Comparison of ENCODE assay signal across 34 cellular contexts in the genomic region with DNA sequence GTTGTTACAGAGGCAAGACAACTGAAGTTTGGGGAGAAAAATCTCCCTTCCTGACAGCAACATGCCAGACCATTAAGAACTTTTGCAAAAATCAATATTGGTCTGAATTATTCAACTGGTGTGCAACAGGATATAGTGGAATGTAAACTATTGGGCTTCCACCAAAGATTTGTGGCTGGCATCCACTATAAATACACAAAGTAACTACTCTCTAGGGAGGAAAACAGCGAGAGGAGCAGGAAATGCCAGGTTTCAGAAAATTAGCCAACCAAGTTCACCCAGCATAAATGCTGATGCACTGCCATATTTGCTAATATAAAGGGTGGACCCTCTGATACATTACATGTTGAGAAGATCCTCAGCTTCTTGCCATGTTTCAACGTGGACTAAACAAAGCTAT.
DNase-seq lines count a peak whose midpoint lies in the region; ATAC-seq and TF ChIP-seq lines count a peak whose summit lies in the region.
"Had no signal": no experiment of that assay in that cellular context is flagged by ENCODE, and none has a peak within 500 bp of the region (broad histone marks: within the 10 kb centered on the region; RNA-seq: fewer than 3 reads in every experiment).

No MANE protein-coding gene starts in this region.

- ATAC-seq in GM19328 (IDR thresholded peaks at IDR 0.05; ENCODE audit: unreplicated experiment) (no peak), GM21360 (IDR thresholded peaks at IDR 0.05; ENCODE audit: unreplicated experiment) (no peak)
- ATAC-seq: activated CD8-positive, alpha-beta memory T cell treated with anti-CD3 and anti-CD28 coated beads, Interleukin-2, amount 10 ng/mL, durations not matched to agents 7 days and 5 days; left colon; mucosa of descending colon; natural killer cell; SK-N-SH treated with all-trans-retinoic acid at 6 μM for 48 hours; stimulated activated effector memory CD8-positive, alpha-beta T cell treated with anti-CD3 and anti-CD28 coated beads, Interleukin-12 subunit alpha, Interleukin-12 subunit beta, amount 100 ng/mL, for 72 hours had no signal

- H3K36me3 Mint-ChIP-seq in Caco-2 (ENCODE audit: insufficient read depth, unreplicated experiment) = no peaks in the 10 kb centered on the region
- H3K36me3 Mint-ChIP-seq: activated CD8-positive, alpha-beta memory T cell treated with anti-CD3 and anti-CD28 coated beads, Interleukin-2, amount 10 ng/mL, durations not matched to agents 7 days and 5 days; activated naive CD8-positive, alpha-beta T cell treated with anti-CD3 and anti-CD28 coated beads, Interleukin-2, amount 10 ng/mL, durations not matched to agents 7 days and 5 days; immature natural killer cell; natural killer cell; stimulated activated effector memory CD8-positive, alpha-beta T cell treated with anti-CD3 and anti-CD28 coated beads, Interleukin-12 subunit alpha, Interleukin-12 subunit beta, amount 100 ng/mL, for 72 hours had no signal

- intact Hi-C loops in Caco-2 (cut with micrococcal nuclease; ENCODE audit: unreplicated experiment) = no loop called here

- H3K36me3 ChIP-seq in GM23248 (ENCODE audit: low read depth) (no peaks in the 10 kb centered on the region), Caco-2 (ENCODE audit: control insufficient read depth, insufficient read depth, low read length) (no peaks in the 10 kb centered on the region)
- H3K36me3 ChIP-seq: ascending aorta, esophagus squamous epithelium, sigmoid colon, transverse colon had no signal

- POLR2A ChIA-PET in Caco-2 (lab: Charles Lee) = no interaction called here

- no peak overlapping the region for H2AFZ ChIP-seq in GM23248

- H3K4me3 Mint-ChIP-seq in Caco-2 (ENCODE audit: unreplicated experiment) = no peak overlapping the region
- H3K4me3 Mint-ChIP-seq: activated CD8-positive, alpha-beta memory T cell treated with anti-CD3 and anti-CD28 coated beads, Interleukin-2, amount 10 ng/mL, durations not matched to agents 7 days and 5 days; activated naive CD8-positive, alpha-beta T cell treated with anti-CD3 and anti-CD28 coated beads, Interleukin-2, amount 10 ng/mL, durations not matched to agents 7 days and 5 days; immature natural killer cell; natural killer cell; stimulated activated effector memory CD8-positive, alpha-beta T cell treated with anti-CD3 and anti-CD28 coated beads, Interleukin-12 subunit alpha, Interleukin-12 subunit beta, amount 100 ng/mL, for 72 hours; T-helper 1 cell treated with Interleukin-12 subunit alpha and Interleukin-12 subunit beta and Interleukin-4 antibody, amounts not matched to agents 30 μg/mL and 1 μg/mL, for 36 hours had no signal

- H3K9me2 ChIP-seq in GM23248 (ENCODE audit: insufficient read depth) = no peaks in the 10 kb centered on the region

- H3K9me3 Mint-ChIP-seq in Caco-2 (ENCODE audit: unreplicated experiment) = no peaks in the 10 kb centered on the region
- H3K9me3 Mint-ChIP-seq: activated naive CD8-positive, alpha-beta T cell treated with anti-CD3 and anti-CD28 coated beads, Interleukin-2, amount 10 ng/mL, durations not matched to agents 7 days and 5 days; T-helper 1 cell treated with Interleukin-12 subunit alpha and Interleukin-12 subunit beta and Interleukin-4 antibody, amounts not matched to agents 30 μg/mL and 1 μg/mL, for 36 hours had no signal

- H3F3A ChIP-seq in GM23248 (ENCODE audit: insufficient read depth) = no peaks in the 10 kb centered on the region

- H4K20me1 ChIP-seq in GM23248 (ENCODE audit: insufficient read depth) = no peaks in the 10 kb centered on the region

- TF ChIP-seq CTCF in astrocyte of the cerebellum (IDR thresholded peaks at IDR 0.05; ENCODE audit: low read depth, low read length, missing control alignments) = no peak
- no peak for TF ChIP-seq CTCF in fibroblast of pulmonary artery (IDR thresholded peaks at IDR 0.05; ENCODE audit: low read length, missing control alignments)
- no peak for TF ChIP-seq CTCF in Caco-2 (IDR thresholded peaks at IDR 0.05; ENCODE audit: insufficient read depth in 1 of 2, low read depth in 1 of 2, low read length in 1 of 2, severe bottlenecking in 1 of 2, unreplicated experiment in 1 of 2)

- H3K27ac Mint-ChIP-seq in Caco-2 (ENCODE audit: unreplicated experiment) = no peak overlapping the region
- H3K27ac Mint-ChIP-seq: activated CD8-positive, alpha-beta memory T cell treated with anti-CD3 and anti-CD28 coated beads, Interleukin-2, amount 10 ng/mL, durations not matched to agents 7 days and 5 days; activated naive CD8-positive, alpha-beta T cell treated with anti-CD3 and anti-CD28 coated beads, Interleukin-2, amount 10 ng/mL, durations not matched to agents 7 days and 5 days; immature natural killer cell; natural killer cell; stimulated activated effector memory CD8-positive, alpha-beta T cell treated with anti-CD3 and anti-CD28 coated beads, Interleukin-12 subunit alpha, Interleukin-12 subunit beta, amount 100 ng/mL, for 72 hours; T-helper 1 cell treated with Interleukin-12 subunit alpha and Interleukin-12 subunit beta and Interleukin-4 antibody, amounts not matched to agents 30 μg/mL and 1 μg/mL, for 36 hours had no signal

- H3K79me2 ChIP-seq in GM23248 (ENCODE audit: insufficient read depth) = no peaks in the 10 kb centered on the region

- H3K9me3 ChIP-seq in GM23248 (ENCODE audit: low read depth) = no peaks in the 10 kb centered on the region
- no peaks in the 10 kb centered on the region for H3K9me3 ChIP-seq in Caco-2
- H3K9me3 ChIP-seq: ascending aorta, esophagus squamous epithelium, mucosa of descending colon, sigmoid colon, transverse colon had no signal

- no peak overlapping the region for H3K9ac ChIP-seq in GM23248

- H3K4me1 ChIP-seq in GM23248 (ENCODE audit: insufficient read depth) (no peaks in the 10 kb centered on the region), Caco-2 (no peaks in the 10 kb centered on the region)
- H3K4me1 ChIP-seq: ascending aorta, esophagus squamous epithelium, sigmoid colon, transverse colon had no signal

- H3K27me3 Mint-ChIP-seq in Caco-2 (ENCODE audit: insufficient read depth, unreplicated experiment) = no peaks in the 10 kb centered on the region
- H3K27me3 Mint-ChIP-seq: activated CD8-positive, alpha-beta memory T cell treated with anti-CD3 and anti-CD28 coated beads, Interleukin-2, amount 10 ng/mL, durations not matched to agents 7 days and 5 days; activated naive CD8-positive, alpha-beta T cell treated with anti-CD3 and anti-CD28 coated beads, Interleukin-2, amount 10 ng/mL, durations not matched to agents 7 days and 5 days had no signal

- no peaks in the 10 kb centered on the region for H3K4me1 Mint-ChIP-seq in Caco-2 (ENCODE audit: low read depth, unreplicated experiment)
- H3K4me1 Mint-ChIP-seq: activated CD8-positive, alpha-beta memory T cell treated with anti-CD3 and anti-CD28 coated beads, Interleukin-2, amount 10 ng/mL, durations not matched to agents 7 days and 5 days; activated naive CD8-positive, alpha-beta T cell treated with anti-CD3 and anti-CD28 coated beads, Interleukin-2, amount 10 ng/mL, durations not matched to agents 7 days and 5 days; immature natural killer cell; natural killer cell; stimulated activated effector memory CD8-positive, alpha-beta T cell treated with anti-CD3 and anti-CD28 coated beads, Interleukin-12 subunit alpha, Interleukin-12 subunit beta, amount 100 ng/mL, for 72 hours had no signal

- H3K4me2 ChIP-seq in GM23248 (ENCODE audit: unreplicated experiment) = no peak overlapping the region

- H3K27me3 ChIP-seq in GM23248 (replicated peaks; ENCODE audit: insufficient read depth) (no peaks in the 10 kb centered on the region), Caco-2 (replicated peaks; ENCODE audit: control insufficient read depth, insufficient read depth, low read length) (no peaks in the 10 kb centered on the region)
- H3K27me3 ChIP-seq: ascending aorta, esophagus squamous epithelium, sigmoid colon, transverse colon had no signal

- 4 to 6% methylated on average over 2 of the region's 2 CpGs for WGBS in GM23248 (ENCODE audit: low coverage in 1 of 2, low lambda C conversion rate in 2 of 2, missing lambda C conversion rate in 2 of 2), 2 experiments

- CTCF ChIA-PET in Caco-2 (lab: Charles Lee) = no interaction called here

- DNase-seq in AG08396 (ENCODE audit: low spot score) (peak; percentile 28), GM23248 (peak; percentile 26), astrocyte of the cerebellum (ENCODE audit: low read depth) (peak; percentile 4), fibroblast of pulmonary artery (ENCODE audit: low read depth) (peak; percentile 40), Caco-2 (no peak)
- no peak for DNase-seq in activated CD4-positive, alpha-beta T cell treated with anti-CD3 and anti-CD28 coated beads, Interleukin-2, amount 50 U/mL, for 4 hours
- DNase-seq: activated CD4-positive, CD25-positive, alpha-beta regulatory T cell; activated CD8-positive, alpha-beta memory T cell treated with anti-CD3 and anti-CD28 coated beads, Interleukin-2, amount 10 ng/mL, durations not matched to agents 7 days and 5 days; activated gamma-delta T cell treated with Interleukin-2 at 50 U/mL for 16 hours; activated naive CD8-positive, alpha-beta T cell treated with anti-CD3 and anti-CD28 coated beads, Interleukin-2, amount 10 ng/mL, durations not matched to agents 7 days and 5 days; activated T-cell treated with anti-CD3 and anti-CD28 coated beads, Interleukin-2, amount 50 U/mL, for 48 hours; cerebellar nuclear complex; COR-L47; DMS79 treated with DMSO at 0.1 percent for 48 hours; esophagus squamous epithelium; immature natural killer cell; KBM-7; left colon; mucosa of descending colon; natural killer cell; NCI-H1417 treated with DMSO at 0.1 percent for 48 hours; NCI-H2029 treated with DMSO at 0.1 percent for 48 hours; NCI-H524 treated with DMSO at 0.1 percent for 48 hours; NK-92 treated with Interleukin-12 subunit alpha and Interleukin-12 subunit beta, amount 100 ng/mL, for 24 hours; nucleus accumbens; sigmoid colon; transverse colon had no signal

- BruUV-seq in Caco-2 (replicated peaks; lab: Mats Ljungman, UMichigan) = no TSS peak

- H3K27ac ChIP-seq in GM23248 = no peak overlapping the region
- H3K27ac ChIP-seq: ascending aorta, C4-2B, esophagus squamous epithelium, sigmoid colon, transverse colon had no signal

- H3K4me3 ChIP-seq in GM23248 (no peak overlapping the region), astrocyte of the cerebellum (ENCODE audit: low read depth, low read length) (no peak overlapping the region), fibroblast of pulmonary artery (replicated peaks; ENCODE audit: low read depth, low read length) (no peak overlapping the region), Caco-2 (ENCODE audit: low read depth, low read length) (no peak overlapping the region)
- H3K4me3 ChIP-seq: ascending aorta, esophagus squamous epithelium, mucosa of descending colon, sigmoid colon, transverse colon had no signal

- in situ Hi-C loops in GM23248 (cut with MboI) (no loop called here), astrocyte of the cerebellum (cut with HindIII; ENCODE audit: low sequenced_read_pairs) (no loop called here)

Comparison
In these comparisons a context has a peak if more than half of its experiments do, and no peak if none do; other contexts are left out.
1. DNase-seq: peak in AG08396 (single experiment), GM23248 (single experiment), astrocyte of the cerebellum (single experiment) and fibroblast of pulmonary artery (single experiment); none in Caco-2 (0 of 2) and activated CD4-positive, alpha-beta T cell treated with anti-CD3 and anti-CD28 coated beads, Interleukin-2, amount 50 U/mL, for 4 hours (0 of 2).